1 cellular context compared by ENCODE assay signal in the genomic region with DNA sequence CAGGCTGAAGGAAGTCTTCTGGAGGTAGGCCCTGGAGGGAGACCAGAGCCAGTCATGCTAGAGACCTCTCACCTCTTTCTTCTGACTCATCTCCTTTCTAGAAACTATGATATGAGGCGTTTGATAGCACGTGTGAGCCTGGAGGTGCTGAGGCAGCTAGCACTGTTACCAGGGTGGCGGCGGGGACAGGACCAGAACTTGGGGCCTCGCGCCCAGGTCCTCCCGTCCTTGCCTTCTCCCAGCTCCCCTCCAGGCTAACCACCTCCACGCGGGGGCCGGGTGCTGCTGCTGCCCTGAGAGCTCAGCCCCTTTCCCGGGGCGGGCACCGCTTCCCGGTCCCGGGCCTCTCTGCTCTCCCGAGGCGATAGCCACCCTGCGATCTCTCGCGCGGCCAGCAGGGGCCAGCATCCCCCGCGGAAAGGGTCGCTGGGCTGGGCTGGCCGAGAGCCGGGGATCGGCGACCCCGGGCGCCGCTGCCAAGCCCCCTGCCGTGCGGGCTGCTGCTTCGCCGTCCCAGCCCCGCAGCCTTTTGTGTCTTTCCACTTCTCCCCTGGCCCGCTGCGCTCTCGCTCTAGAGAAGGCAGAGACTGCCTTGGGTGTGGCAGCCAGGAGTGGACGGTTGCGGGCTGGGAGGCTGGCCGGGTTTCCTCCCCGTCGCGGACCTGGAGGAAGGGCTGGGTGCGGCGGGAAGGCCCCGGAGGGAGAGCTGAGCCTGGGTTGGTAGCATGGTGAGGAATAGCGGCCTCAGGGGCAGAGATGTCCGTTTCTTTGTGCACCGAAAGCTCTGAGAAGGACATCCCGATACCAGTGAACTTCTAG.
TF ChIP-seq lines count a peak whose summit lies in the region.

No MANE protein-coding gene starts in this region.

TF ChIP-seq in K562, 482 proteins besides CTCF, POLR2A, EP300 and RAD21 (continued from another document and continues in another):
- TF ChIP-seq, protein P1, sequence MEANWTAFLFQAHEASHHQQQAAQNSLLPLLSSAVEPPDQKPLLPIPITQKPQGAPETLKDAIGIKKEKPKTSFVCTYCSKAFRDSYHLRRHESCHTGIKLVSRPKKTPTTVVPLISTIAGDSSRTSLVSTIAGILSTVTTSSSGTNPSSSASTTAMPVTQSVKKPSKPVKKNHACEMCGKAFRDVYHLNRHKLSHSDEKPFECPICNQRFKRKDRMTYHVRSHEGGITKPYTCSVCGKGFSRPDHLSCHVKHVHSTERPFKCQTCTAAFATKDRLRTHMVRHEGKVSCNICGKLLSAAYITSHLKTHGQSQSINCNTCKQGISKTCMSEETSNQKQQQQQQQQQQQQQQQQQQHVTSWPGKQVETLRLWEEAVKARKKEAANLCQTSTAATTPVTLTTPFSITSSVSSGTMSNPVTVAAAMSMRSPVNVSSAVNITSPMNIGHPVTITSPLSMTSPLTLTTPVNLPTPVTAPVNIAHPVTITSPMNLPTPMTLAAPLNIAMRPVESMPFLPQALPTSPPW (CRISPR knock-in tag; IDR thresholded peaks at IDR 0.05), result no peak
- no peak for TF ChIP-seq NR2C2 (CRISPR knock-in tag; IDR thresholded peaks at IDR 0.05)
- peak; percentile 34; the same call in 1 of the 2 replicates for TF ChIP-seq NR2C2 (tag; IDR thresholded peaks at IDR 0.05)
- no peak for TF ChIP-seq E2F4 (CRISPR knock-in tag; IDR thresholded peaks at IDR 0.05; ENCODE audit: low read depth)
- TF ChIP-seq GATAD2A (IDR thresholded peaks at IDR 0.05), result 0 out of 2 replicates have a peak, but pooled peaks have one; percentile 61
- TF ChIP-seq, protein P2, sequence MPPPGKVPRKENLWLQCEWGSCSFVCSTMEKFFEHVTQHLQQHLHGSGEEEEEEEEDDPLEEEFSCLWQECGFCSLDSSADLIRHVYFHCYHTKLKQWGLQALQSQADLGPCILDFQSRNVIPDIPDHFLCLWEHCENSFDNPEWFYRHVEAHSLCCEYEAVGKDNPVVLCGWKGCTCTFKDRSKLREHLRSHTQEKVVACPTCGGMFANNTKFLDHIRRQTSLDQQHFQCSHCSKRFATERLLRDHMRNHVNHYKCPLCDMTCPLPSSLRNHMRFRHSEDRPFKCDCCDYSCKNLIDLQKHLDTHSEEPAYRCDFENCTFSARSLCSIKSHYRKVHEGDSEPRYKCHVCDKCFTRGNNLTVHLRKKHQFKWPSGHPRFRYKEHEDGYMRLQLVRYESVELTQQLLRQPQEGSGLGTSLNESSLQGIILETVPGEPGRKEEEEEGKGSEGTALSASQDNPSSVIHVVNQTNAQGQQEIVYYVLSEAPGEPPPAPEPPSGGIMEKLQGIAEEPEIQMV (tag; conservative IDR thresholded peaks at IDR 0.05; ENCODE audit: low read depth), result 0 out of 2 replicates have a peak, but pooled peaks have one; percentile 10
- TF ChIP-seq CCNT2 (IDR thresholded peaks at IDR 0.05; ENCODE audit: borderline replicate concordance, extremely low read depth, insufficient read length, low read depth, low read length), result peak; percentile 58
- TF ChIP-seq ZNF282 (CRISPR knock-in tag; IDR thresholded peaks at IDR 0.05), result no peak
- peak; percentile 33 for TF ChIP-seq U2AF1 (optimal IDR thresholded peaks at IDR 0.05; ENCODE audit: low read depth, low read length)
- TF ChIP-seq, protein P3, sequence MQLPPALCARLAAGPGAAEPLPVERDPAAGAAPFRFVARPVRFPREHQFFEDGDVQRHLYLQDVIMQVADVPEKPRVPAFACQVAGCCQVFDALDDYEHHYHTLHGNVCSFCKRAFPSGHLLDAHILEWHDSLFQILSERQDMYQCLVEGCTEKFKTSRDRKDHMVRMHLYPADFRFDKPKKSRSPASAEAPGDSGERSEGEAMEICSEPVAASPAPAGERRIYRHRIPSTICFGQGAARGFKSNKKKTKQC (CRISPR knock-in tag; IDR thresholded peaks at IDR 0.05), result 0 out of 2 replicates have a peak, but pooled peaks have one; percentile 29
- TF ChIP-seq MAZ (CRISPR knock-in tag; conservative IDR thresholded peaks at IDR 0.05 in 1 of 2, IDR thresholded peaks at IDR 0.05 in 1 of 2), result peak; percentile 70 to 81
- peak; percentile 45 for TF ChIP-seq BHLHE40 (IDR thresholded peaks at IDR 0.05; ENCODE audit: low read length)
- TF ChIP-seq, protein P4, sequence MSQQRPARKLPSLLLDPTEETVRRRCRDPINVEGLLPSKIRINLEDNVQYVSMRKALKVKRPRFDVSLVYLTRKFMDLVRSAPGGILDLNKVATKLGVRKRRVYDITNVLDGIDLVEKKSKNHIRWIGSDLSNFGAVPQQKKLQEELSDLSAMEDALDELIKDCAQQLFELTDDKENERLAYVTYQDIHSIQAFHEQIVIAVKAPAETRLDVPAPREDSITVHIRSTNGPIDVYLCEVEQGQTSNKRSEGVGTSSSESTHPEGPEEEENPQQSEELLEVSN (IDR thresholded peaks at IDR 0.05; ENCODE audit: borderline replicate concordance in 1 of 2, extremely low read depth in 1 of 2, insufficient read depth in 1 of 2, insufficient read length in 1 of 2, low read depth in 1 of 2, low read length in 1 of 2, poor library complexity in 1 of 2, severe bottlenecking in 1 of 2), result peak in 1 of 2 experiments; percentile 12
- peak; percentile 82 for TF ChIP-seq RB1 (IDR thresholded peaks at IDR 0.05; ENCODE audit: low read depth)
- peak; percentile 83 for TF ChIP-seq HMGN3 (IDR thresholded peaks at IDR 0.05; ENCODE audit: borderline replicate concordance, extremely low read depth, insufficient read length, low read depth, low read length)
- TF ChIP-seq MEIS2 (IDR thresholded peaks at IDR 0.05; ENCODE audit: partially characterized antibody), result no peak
- TF ChIP-seq TFAP4 (CRISPR knock-in tag; IDR thresholded peaks at IDR 0.05; ENCODE audit: borderline replicate concordance), result peak; percentile 57; the same call in 1 of the 2 replicates
- no peak for TF ChIP-seq PRPF4 (IDR thresholded peaks at IDR 0.05; ENCODE audit: insufficient read depth, low read depth, low read length, poor library complexity, severe bottlenecking)
- peak; percentile 88 for TF ChIP-seq FIP1L1 (IDR thresholded peaks at IDR 0.05; ENCODE audit: low read depth, low read length, poor library complexity, severe bottlenecking)
- TF ChIP-seq RFX7 (CRISPR knock-in tag; IDR thresholded peaks at IDR 0.05), result no peak
- no peak for TF ChIP-seq U2AF2 (optimal IDR thresholded peaks at IDR 0.05; ENCODE audit: low read depth, low read length)
- peak; percentile 95 for TF ChIP-seq STAG1 (CRISPR knock-in tag; IDR thresholded peaks at IDR 0.05; ENCODE audit: borderline replicate concordance)
- peak; percentile 55; the same call in 1 of the 2 replicates for TF ChIP-seq RREB1 (CRISPR knock-in tag; IDR thresholded peaks at IDR 0.05)
- TF ChIP-seq ATF7 (IDR thresholded peaks at IDR 0.05), result peak; percentile 67; the same call in 1 of the 2 replicates
- 0 out of 2 replicates have a peak, but pooled peaks have one; percentile 26 for TF ChIP-seq ZFPM2 (CRISPR knock-in tag; IDR thresholded peaks at IDR 0.05)
- peak; percentile 28 for TF ChIP-seq HNRNPLL (IDR thresholded peaks at IDR 0.05; ENCODE audit: low read depth, low read length, poor library complexity, severe bottlenecking)
- no peak for TF ChIP-seq ILK (tag; IDR thresholded peaks at IDR 0.05; ENCODE audit: borderline replicate concordance, low read depth)
- TF ChIP-seq TCF3 (CRISPR knock-in tag; IDR thresholded peaks at IDR 0.05), result 0 out of 2 replicates have a peak, but pooled peaks have one; percentile 13
- TF ChIP-seq, protein P5, sequence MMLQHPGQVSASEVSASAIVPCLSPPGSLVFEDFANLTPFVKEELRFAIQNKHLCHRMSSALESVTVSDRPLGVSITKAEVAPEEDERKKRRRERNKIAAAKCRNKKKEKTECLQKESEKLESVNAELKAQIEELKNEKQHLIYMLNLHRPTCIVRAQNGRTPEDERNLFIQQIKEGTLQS (IDR thresholded peaks at IDR 0.05), result peak; percentile 51; the same call in 1 of the 2 replicates
- TF ChIP-seq, protein P5 (CRISPR knock-in tag; conservative IDR thresholded peaks at IDR 0.05), result no peak
- TF ChIP-seq KAT7 (CRISPR knock-in tag; IDR thresholded peaks at IDR 0.05; ENCODE audit: borderline replicate concordance), result peak; percentile 66; the same call in 1 of the 2 replicates
- peak; percentile 8; the same call in 1 of the 2 replicates for TF ChIP-seq NR4A1 (CRISPR knock-in tag; IDR thresholded peaks at IDR 0.05)
- peak; percentile 49; the same call in 1 of the 2 replicates for TF ChIP-seq NR4A1 (tag; IDR thresholded peaks at IDR 0.05)
- peak; percentile 41; the same call in 1 of the 2 replicates for TF ChIP-seq RBFOX2 (IDR thresholded peaks at IDR 0.05; ENCODE audit: low read depth, low read length)
- TF ChIP-seq, protein P6, sequence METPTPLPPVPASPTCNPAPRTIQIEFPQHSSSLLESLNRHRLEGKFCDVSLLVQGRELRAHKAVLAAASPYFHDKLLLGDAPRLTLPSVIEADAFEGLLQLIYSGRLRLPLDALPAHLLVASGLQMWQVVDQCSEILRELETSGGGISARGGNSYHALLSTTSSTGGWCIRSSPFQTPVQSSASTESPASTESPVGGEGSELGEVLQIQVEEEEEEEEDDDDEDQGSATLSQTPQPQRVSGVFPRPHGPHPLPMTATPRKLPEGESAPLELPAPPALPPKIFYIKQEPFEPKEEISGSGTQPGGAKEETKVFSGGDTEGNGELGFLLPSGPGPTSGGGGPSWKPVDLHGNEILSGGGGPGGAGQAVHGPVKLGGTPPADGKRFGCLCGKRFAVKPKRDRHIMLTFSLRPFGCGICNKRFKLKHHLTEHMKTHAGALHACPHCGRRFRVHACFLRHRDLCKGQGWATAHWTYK (CRISPR knock-in tag; IDR thresholded peaks at IDR 0.05), result peak; percentile 56; the same call in 1 of the 2 replicates
- TF ChIP-seq L3MBTL2 (IDR thresholded peaks at IDR 0.05), result peak; percentile 81
- TF ChIP-seq, protein P7, sequence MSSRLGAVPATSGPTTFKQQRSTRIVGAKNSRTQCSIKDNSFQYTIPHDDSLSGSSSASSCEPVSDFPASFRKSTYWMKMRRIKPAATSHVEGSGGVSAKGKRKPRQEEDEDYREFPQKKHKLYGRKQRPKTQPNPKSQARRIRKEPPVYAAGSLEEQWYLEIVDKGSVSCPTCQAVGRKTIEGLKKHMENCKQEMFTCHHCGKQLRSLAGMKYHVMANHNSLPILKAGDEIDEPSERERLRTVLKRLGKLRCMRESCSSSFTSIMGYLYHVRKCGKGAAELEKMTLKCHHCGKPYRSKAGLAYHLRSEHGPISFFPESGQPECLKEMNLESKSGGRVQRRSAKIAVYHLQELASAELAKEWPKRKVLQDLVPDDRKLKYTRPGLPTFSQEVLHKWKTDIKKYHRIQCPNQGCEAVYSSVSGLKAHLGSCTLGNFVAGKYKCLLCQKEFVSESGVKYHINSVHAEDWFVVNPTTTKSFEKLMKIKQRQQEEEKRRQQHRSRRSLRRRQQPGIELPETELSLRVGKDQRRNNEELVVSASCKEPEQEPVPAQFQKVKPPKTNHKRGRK (tag; IDR thresholded peaks at IDR 0.05), result no peak
- peak; percentile 52; the same call in 1 of the 2 replicates for TF ChIP-seq KLF1 (tag; IDR thresholded peaks at IDR 0.05)
- TF ChIP-seq SAFB2 (IDR thresholded peaks at IDR 0.05; ENCODE audit: borderline replicate concordance, low read depth, low read length, severe bottlenecking), result no peak
- TF ChIP-seq ELF2 (CRISPR knock-in tag; IDR thresholded peaks at IDR 0.05), result 0 out of 2 replicates have a peak, but pooled peaks have one; percentile 36
- no peak for TF ChIP-seq XRCC3 (IDR thresholded peaks at IDR 0.05)
